7 cellular contexts compared by ENCODE assay signal in genomic region chr15:43493687-43494472, GRCh38. TPM values are rescaled to one million over a fixed set of nuclear protein-coding genes. Genes with fewer than 3 reads are reported as not detected.
DNase-seq lines count a peak whose midpoint lies in the region; FAIRE-seq and TF ChIP-seq lines count a peak whose summit lies in the region.

No MANE protein-coding gene starts in this region.

- H4K20me1 ChIP-seq in smooth muscle cell (ENCODE audit: low read depth), result peaks cover 12% of the 10 kb centered on the region

- H3K4me3 ChIP-seq in smooth muscle cell, result peak overlapping the region; percentile 93

- peaks cover 34% of the 10 kb centered on the region for H3K79me2 ChIP-seq in smooth muscle cell (ENCODE audit: low read depth)

- H3K27me3 Mint-ChIP-seq in HFFc6 (ENCODE audit: insufficient read depth) (no peaks in the 10 kb centered on the region; the same call in 1 of the 2 replicates), glutamatergic neuron (ENCODE audit: unreplicated experiment) (peaks cover 13% of the 10 kb centered on the region)

- H3K9me3 Mint-ChIP-seq in HFFc6, result no peaks in the 10 kb centered on the region
- H3K9me3 Mint-ChIP-seq in glutamatergic neuron (ENCODE audit: unreplicated experiment), result peaks cover 3% of the 10 kb centered on the region

- H3K9me3 ChIP-seq in smooth muscle cell (replicated peaks; ENCODE audit: low read depth), result no peaks in the 10 kb centered on the region

- H3K4me2 ChIP-seq in smooth muscle cell, result peak overlapping the region; percentile 95

- DNase-seq in HFFc6, result no peak
- no peak for DNase-seq in glutamatergic neuron
- DNase-seq in smooth muscle cell (lab: John Stamatoyannopoulos, UW; ENCODE audit: unreplicated experiment), result no peak
- DNase-seq in NCI-H2081 (lab: John Stamatoyannopoulos, UW), result no peak
- DNase-seq in SW 1271 (lab: John Stamatoyannopoulos, UW), result no peak
- DNase-seq in GM19239 (ENCODE audit: insufficient read length, low spot score), result no peak

- peak overlapping the region; percentile 69 for H3K27ac ChIP-seq in VCaP
- peak overlapping the region; percentile 90 for H3K27ac ChIP-seq in smooth muscle cell (ENCODE audit: low read depth)

- no peak for TF ChIP-seq CTCF in HFFc6 (IDR thresholded peaks at IDR 0.05)
- no peak for TF ChIP-seq CTCF in VCaP (conservative IDR thresholded peaks at IDR 0.05)
- no peak for TF ChIP-seq CTCF in glutamatergic neuron (IDR thresholded peaks at IDR 0.05; ENCODE audit: partially characterized antibody, unreplicated experiment)
- TF ChIP-seq CTCF in smooth muscle cell (IDR thresholded peaks at IDR 0.05; ENCODE audit: borderline replicate concordance, insufficient read depth, poor library complexity, severe bottlenecking), result no peak

- no peaks in the 10 kb centered on the region for H3K27me3 ChIP-seq in smooth muscle cell (ENCODE audit: low read depth)

- peaks cover 26% of the 10 kb centered on the region for H3K4me1 Mint-ChIP-seq in HFFc6 (ENCODE audit: low read depth)
- H3K4me1 Mint-ChIP-seq in glutamatergic neuron (ENCODE audit: low read depth, unreplicated experiment), result peaks cover 24% of the 10 kb centered on the region

- FAIRE-seq in GM19239 (lab: Jason Lieb, UNC), result no peak

- H3F3A ChIP-seq in smooth muscle cell (ENCODE audit: low read depth), result no peaks in the 10 kb centered on the region

- WGBS in smooth muscle cell (ENCODE audit: low lambda C conversion rate), result 55% methylated on average over 8 of the region's 8 CpGs

- H3K36me3 ChIP-seq in smooth muscle cell (ENCODE audit: low read depth), result no peaks in the 10 kb centered on the region

- H3K4me1 ChIP-seq in smooth muscle cell (ENCODE audit: low read depth), result peaks cover 5% of the 10 kb centered on the region

- H3K36me3 Mint-ChIP-seq in HFFc6 (ENCODE audit: low read depth) (peaks cover 13% of the 10 kb centered on the region), glutamatergic neuron (ENCODE audit: unreplicated experiment) (no peaks in the 10 kb centered on the region)

- H3K27ac Mint-ChIP-seq in HFFc6 (peak overlapping the region; percentile 94), glutamatergic neuron (ENCODE audit: unreplicated experiment) (peak overlapping the region; percentile 99)

- H3K9ac ChIP-seq in smooth muscle cell (ENCODE audit: low read depth), result peak overlapping the region; percentile 96

- peak overlapping the region; percentile 95 for H2AFZ ChIP-seq in smooth muscle cell (ENCODE audit: low read depth)

- peak overlapping the region; percentile 94 for H3K4me3 Mint-ChIP-seq in HFFc6
- peak overlapping the region; percentile 90 for H3K4me3 Mint-ChIP-seq in glutamatergic neuron (ENCODE audit: unreplicated experiment)

RNA-seq across cellular contexts. Expression of gene TP53BP1, which starts 0.9 kb away (rescaled TPM):
- total RNA-seq in HFFc6 (2021; fragmentation: NEBNext Ultra II Directional; extraction: Animal tissue kit (Norgen Biotek cat#: 25700)), result 10 to 100 TPM; 44.7 to 49.5 (median 46.4) TPM
- total RNA-seq in glutamatergic neuron (ENCODE audit: unreplicated experiment), result 142 TPM
- 41.5 and 52.0 TPM in 2 replicates for total RNA-seq in smooth muscle cell
- 19.9 and 24.1 TPM in 2 replicates for polyA plus RNA-seq in smooth muscle cell

RNA-seq across cellular contexts. Expression of gene MAP1A, which starts 23.5 kb away (rescaled TPM):
- 100 to 1,000 TPM; 136 to 174 (median 169) TPM for total RNA-seq in HFFc6 (2021; fragmentation: NEBNext Ultra II Directional; extraction: Animal tissue kit (Norgen Biotek cat#: 25700))
- total RNA-seq in glutamatergic neuron (ENCODE audit: unreplicated experiment) (301 TPM), smooth muscle cell (25.9 and 27.1 TPM in 2 replicates)
- 14.6 and 15.7 TPM in 2 replicates for polyA plus RNA-seq in smooth muscle cell
